ENCODE assay signal across 1 cellular context in the genomic region with DNA sequence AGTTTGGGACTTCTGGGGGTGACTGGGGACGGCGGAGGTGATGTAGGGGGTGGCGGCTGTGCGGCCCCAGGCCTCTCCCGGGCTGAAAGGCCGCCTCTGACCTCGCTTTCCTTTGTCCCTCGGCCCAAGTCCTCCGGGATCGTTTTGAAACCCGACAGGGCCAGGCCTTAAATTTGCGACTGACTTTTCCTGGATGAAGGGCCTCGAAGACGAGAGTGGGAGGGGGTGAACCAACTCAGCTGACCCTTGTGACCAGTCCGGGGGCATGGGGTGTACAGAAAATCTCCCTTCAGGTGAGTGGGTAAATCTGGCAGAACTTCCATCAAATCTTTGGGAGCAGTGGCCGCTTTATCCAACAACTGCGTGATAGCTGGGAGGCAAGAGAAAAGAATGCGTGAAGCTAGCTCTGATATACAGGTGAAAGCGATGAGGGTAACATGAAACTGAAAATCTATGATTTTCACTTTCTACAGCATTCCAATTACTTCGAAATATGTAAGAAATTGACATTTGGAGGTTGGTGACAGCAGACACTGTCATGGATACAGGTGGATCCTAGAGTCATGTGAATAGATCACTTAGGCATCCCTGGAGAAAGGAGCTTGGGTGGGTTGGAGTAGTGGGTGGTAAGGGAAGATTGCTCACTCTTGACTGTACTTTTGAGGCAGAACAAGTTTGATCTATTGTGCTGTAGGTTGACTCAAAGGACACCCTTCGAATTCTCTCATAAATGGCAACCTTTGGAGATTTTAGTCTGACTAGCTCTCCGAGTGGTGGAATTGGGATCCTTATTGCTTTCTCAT.
TF ChIP-seq lines count a peak whose summit lies in the region.

No MANE protein-coding gene starts in this region.

TF ChIP-seq in endothelial cell of umbilical vein, 7 proteins besides CTCF, POLR2A, EP300 and RAD21 (continued from another document):
- TF ChIP-seq JUN (IDR thresholded peaks at IDR 0.05; ENCODE audit: borderline replicate concordance, insufficient read depth, insufficient read length, low read depth) (no peak), FOS (IDR thresholded peaks at IDR 0.05; ENCODE audit: borderline replicate concordance, insufficient read depth, low read length) (no peak)
